11 cellular contexts compared by ENCODE assay signal in the genomic region with DNA sequence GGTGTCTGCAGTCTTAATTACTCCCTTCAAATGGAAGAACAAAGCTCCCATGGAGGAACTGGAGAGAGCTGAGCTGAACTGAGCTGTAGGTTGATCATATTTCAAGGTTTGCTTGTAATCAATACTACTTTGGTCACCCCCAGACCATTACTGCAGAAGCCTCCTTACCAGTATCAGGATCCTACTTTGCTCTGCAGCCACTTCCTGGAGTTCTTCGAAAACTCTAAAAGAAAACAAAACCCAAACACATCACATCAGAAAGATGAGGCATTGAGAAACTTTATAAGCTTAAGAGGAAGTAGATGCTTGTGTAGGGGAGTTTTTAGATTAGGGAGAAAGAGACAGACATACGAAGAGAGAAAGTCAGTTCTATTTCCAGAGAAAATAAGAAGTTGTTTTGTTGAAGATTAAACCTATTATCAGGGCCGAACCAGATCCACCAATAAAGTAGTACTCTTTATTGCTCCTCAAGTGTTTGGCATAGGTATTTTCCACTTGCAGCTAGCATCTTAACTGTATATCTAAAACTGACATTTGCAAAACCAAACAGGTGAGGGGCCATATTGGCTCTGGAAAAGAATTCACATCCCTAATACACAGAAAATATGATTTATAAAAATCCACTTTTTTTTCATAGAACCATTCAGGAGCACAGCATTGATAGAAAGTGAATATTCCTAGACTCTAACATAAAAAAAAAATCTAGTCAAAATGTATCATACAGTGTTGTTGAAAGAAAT.
DNase-seq lines count a peak whose midpoint lies in the region; ATAC-seq and TF ChIP-seq lines count a peak whose summit lies in the region.
"Had no signal": no experiment of that assay in that cellular context is flagged by ENCODE, and none has a peak within 500 bp of the region (broad histone marks: within the 10 kb centered on the region; RNA-seq: fewer than 3 reads in every experiment).

No MANE protein-coding gene starts in this region.

- no peaks in the 10 kb centered on the region for H3K27me3 ChIP-seq in mammary epithelial cell (ENCODE audit: insufficient read depth, low read length)
- no peaks in the 10 kb centered on the region for H3K27me3 ChIP-seq in PC-9 (ENCODE audit: insufficient read depth, low read depth)

- ATAC-seq in GM18498 (IDR thresholded peaks at IDR 0.05; ENCODE audit: unreplicated experiment) (peak; percentile 40), GM21390 (IDR thresholded peaks at IDR 0.05; ENCODE audit: unreplicated experiment) (peak; percentile 30), HG03442 (IDR thresholded peaks at IDR 0.05; ENCODE audit: unreplicated experiment) (peak; percentile 26), sciatic nerve (no peak)
- ATAC-seq: esophagus mucosa had no signal

- H3K27ac ChIP-seq in mammary epithelial cell (ENCODE audit: insufficient read depth, low read depth, low read length) (peak overlapping the region; percentile 99), PC-9 (no peak overlapping the region)
- H3K27ac ChIP-seq: HL-60 had no signal

- no peak for TF ChIP-seq CTCF in mammary epithelial cell (conservative IDR thresholded peaks at IDR 0.05 in 1 of 2, IDR thresholded peaks at IDR 0.05 in 1 of 2; ENCODE audit: extremely low read depth in 1 of 2, insufficient read depth in 1 of 2, low read depth in 1 of 2, low read length in 2 of 2)
- no peak for TF ChIP-seq CTCF in PC-9 (conservative IDR thresholded peaks at IDR 0.05)

- CTCF ChIA-PET in mammary epithelial cell (lab: Charles Lee; ENCODE audit: low non-redundant PET): interaction anchor here (0.6 kb wide), 1 partner anchor 45 kb away, joined by 4 read pairs; no protein-coding TSS in a partner anchor
- CTCF ChIA-PET in PC-9 (lab: Charles Lee): no interaction called here

- H4K20me1 ChIP-seq in mammary epithelial cell (ENCODE audit: insufficient read depth, low read length) (no peaks in the 10 kb centered on the region), PC-9 (ENCODE audit: insufficient read depth) (no peaks in the 10 kb centered on the region)

- POLR2A ChIA-PET in PC-9 (lab: Charles Lee; ENCODE audit: unreplicated experiment): no interaction called here

- no peak overlapping the region for H2AFZ ChIP-seq in mammary epithelial cell (ENCODE audit: low read depth, low read length)
- H2AFZ ChIP-seq in PC-9: no peak overlapping the region

- WGBS in mammary epithelial cell (ENCODE audit: low coverage, missing lambda C conversion rate): 100% methylated on average over 3 of the region's 3 CpGs

- H3K4me2 ChIP-seq in mammary epithelial cell (ENCODE audit: insufficient read depth, low read depth, low read length): no peak overlapping the region
- H3K4me2 ChIP-seq in PC-9: no peak overlapping the region

- dilution Hi-C loops in mammary epithelial cell (cut with HindIII; ENCODE audit: low sequenced_read_pairs): no loop called here

- H3K79me2 ChIP-seq in mammary epithelial cell (ENCODE audit: insufficient read depth, low read length) (no peaks in the 10 kb centered on the region), PC-9 (ENCODE audit: low read depth) (no peaks in the 10 kb centered on the region)

- no peak overlapping the region for H3K9ac ChIP-seq in mammary epithelial cell (ENCODE audit: insufficient read depth, low read length)

- no peak overlapping the region for H3K4me3 ChIP-seq in mammary epithelial cell (replicated peaks in 1 of 3; ENCODE audit: insufficient read depth in 1 of 3, low read depth in 2 of 3, low read length in 3 of 3)
- no peak overlapping the region for H3K4me3 ChIP-seq in PC-9

- peaks cover 25% of the 10 kb centered on the region for H3F3A ChIP-seq in PC-9 (ENCODE audit: insufficient read depth, low read depth)

- H3K9me3 ChIP-seq in mammary epithelial cell (replicated peaks; ENCODE audit: insufficient read depth, low read length) (no peaks in the 10 kb centered on the region), PC-9 (ENCODE audit: insufficient read depth, low read depth) (no peaks in the 10 kb centered on the region)

- BruUV-seq in mammary epithelial cell (replicated peaks; lab: Mats Ljungman, UMichigan) (no TSS peak), PC-9 (replicated peaks; lab: Mats Ljungman, UMichigan) (no TSS peak)

- H3K36me3 ChIP-seq in mammary epithelial cell (ENCODE audit: insufficient read depth, low read length) (no peaks in the 10 kb centered on the region), PC-9 (ENCODE audit: low read depth) (no peaks in the 10 kb centered on the region)

- intact Hi-C loops in mammary epithelial cell (cut with micrococcal nuclease): loop anchor here (5.0 kb wide), 3 partner anchors 75 to 530 kb away; no protein-coding TSS in a partner anchor
- intact Hi-C loops in sciatic nerve (cut with DNase I): no loop called here
- intact Hi-C loops in PC-9 (cut with micrococcal nuclease; ENCODE audit: unreplicated experiment): loop anchor here (5.0 kb wide), 1 partner anchor 165 kb away; the partner anchor contains the start of gene KLF7
- intact Hi-C loops in cardiac septum (cut with DNase I): loop anchor here (5.0 to 10.0 kb wide), 5 partner anchors 75 to 528 kb away; no protein-coding TSS in a partner anchor

- in situ Hi-C loops in mammary epithelial cell (cut with MboI; ENCODE audit: low sequenced_read_pairs in 2 of 2): loop anchor here in 1 of 2 donors (10.0 kb wide), 1 partner anchor 168 kb away; the partner anchor contains the start of gene KLF7

- DNase-seq in mammary epithelial cell (no peak), sciatic nerve (ENCODE audit: low spot score) (no peak), PC-9 (no peak), cardiac septum (ENCODE audit: low spot score) (no peak), dedifferentiated amniotic fluid mesenchymal stem cell (ENCODE audit: extremely low spot score) (no peak)
- DNase-seq: DND-41 had no signal

- H3K4me1 ChIP-seq in mammary epithelial cell (ENCODE audit: insufficient read depth, low read length) (peaks cover 81% of the 10 kb centered on the region), PC-9 (replicated peaks; ENCODE audit: insufficient read depth) (peaks cover 38% of the 10 kb centered on the region)

- no peaks in the 10 kb centered on the region for H3K9me2 ChIP-seq in PC-9 (ENCODE audit: insufficient read depth)
